Comparison of ENCODE assay signal across 15 cellular contexts in the genomic region with DNA sequence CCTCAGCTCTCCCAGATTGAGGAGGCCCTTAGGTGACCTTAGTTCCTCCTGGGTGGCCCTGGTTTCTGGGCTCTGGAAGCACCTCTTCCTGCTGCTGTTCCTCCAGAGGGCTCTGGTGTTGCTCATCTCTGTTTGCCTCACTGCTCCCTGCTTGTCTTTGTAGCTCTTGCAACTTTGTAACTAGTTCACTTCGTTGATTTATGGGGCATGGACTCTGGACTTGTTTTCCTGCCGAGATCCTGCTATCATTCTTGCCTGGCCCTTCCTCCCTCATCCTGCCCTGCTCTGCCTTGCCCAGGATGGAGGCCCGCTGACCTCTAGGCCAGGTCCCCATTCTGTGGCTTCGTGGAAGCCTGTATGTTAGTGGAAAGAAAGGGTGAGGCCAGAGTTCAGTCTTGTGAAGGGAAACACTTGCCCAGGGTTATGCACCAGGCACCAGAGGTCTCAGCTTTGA.
A peak's percentile ranks its signal among the peaks of the same experiment; 100 is the strongest.
DNase-seq lines count a peak whose midpoint lies in the region; ATAC-seq, FAIRE-seq and TF ChIP-seq lines count a peak whose summit lies in the region.
"Had no signal": no experiment of that assay in that cellular context is flagged by ENCODE, and none has a peak within 500 bp of the region (broad histone marks: within the 10 kb centered on the region; RNA-seq: fewer than 3 reads in every experiment).

No MANE protein-coding gene starts in this region.

- H3K9me3 ChIP-seq in Caco-2 (peaks cover 18% of the 10 kb centered on the region; the same call in 1 of the 2 replicates), small intestine (ENCODE audit: control insufficient read depth, low read depth) (no peaks in the 10 kb centered on the region)
- H3K9me3 ChIP-seq: HAP-1 had no signal

- H3K4me1 ChIP-seq in Caco-2, result peaks cover 17% of the 10 kb centered on the region
- H3K4me1 ChIP-seq in small intestine (ENCODE audit: control insufficient read depth in 2 of 2, insufficient read depth in 1 of 2, low read depth in 1 of 2, low read length in 1 of 2), result peaks cover 2 to 3% of the 10 kb centered on the region in 2 donors

- peaks cover 8% of the 10 kb centered on the region for H3K4me1 Mint-ChIP-seq in Caco-2 (ENCODE audit: low read depth, unreplicated experiment)
- H3K4me1 Mint-ChIP-seq: CD8-positive, alpha-beta memory T cell had no signal

- H3K9me3 Mint-ChIP-seq in Caco-2 (ENCODE audit: unreplicated experiment), result peaks cover 9% of the 10 kb centered on the region
- H3K9me3 Mint-ChIP-seq: CD8-positive, alpha-beta memory T cell had no signal

- DNase-seq in Caco-2, result no peak
- no peak for DNase-seq in RWPE1 (ENCODE audit: low spot score)
- DNase-seq in left colon, result no peak
- peak; percentile 87 for DNase-seq in small intestine
- no peak for DNase-seq in stimulated activated CD4-positive, alpha-beta T cell treated with anti-CD3 and anti-CD28 coated beads, Interleukin-15, amount 100 ng/mL, for 24 hours
- no peak for DNase-seq in iPS-NIHi7 (ENCODE audit: extremely low spot score)
- no peak for DNase-seq in activated naive CD4-positive, alpha-beta T cell (lab: John Stamatoyannopoulos, UW)
- DNase-seq in DMS114 treated with DMSO at 0.1 percent for 48 hours (lab: John Stamatoyannopoulos, UW; ENCODE audit: unreplicated experiment), result no peak
- DNase-seq: DMS53, NCI-H1092, NCI-H1694, NCI-H69 had no signal

- H3K36me3 ChIP-seq in Caco-2 (ENCODE audit: control insufficient read depth, insufficient read depth, low read length) (no peaks in the 10 kb centered on the region; the same call in 1 of the 2 replicates), small intestine (ENCODE audit: control insufficient read depth in 2 of 2, insufficient read depth in 2 of 2, low read length in 2 of 2) (no peaks in the 10 kb centered on the region)
- H3K36me3 ChIP-seq: HAP-1 had no signal

- no peaks in the 10 kb centered on the region for H3K27me3 ChIP-seq in Caco-2 (replicated peaks; ENCODE audit: control insufficient read depth, insufficient read depth, low read length)
- no peaks in the 10 kb centered on the region for H3K27me3 ChIP-seq in small intestine (ENCODE audit: control insufficient read depth in 2 of 2, insufficient read depth in 2 of 2, low read length in 2 of 2)

- H3K27ac ChIP-seq in RWPE1 (peak overlapping the region; percentile 11; the same call in 1 of the 2 replicates), small intestine (ENCODE audit: low read depth in 1 of 2, low read length in 1 of 2) (peak overlapping the region in 1 of 2 donors; percentile 38)

- H3K27me3 Mint-ChIP-seq in Caco-2 (ENCODE audit: insufficient read depth, unreplicated experiment), result no peaks in the 10 kb centered on the region

- CTCF ChIA-PET in Caco-2 (lab: Charles Lee), result no interaction called here
- CTCF ChIA-PET in RWPE1 (lab: Yijun Ruan, JAX), result no interaction called here

- BruUV-seq in Caco-2 (replicated peaks; lab: Mats Ljungman, UMichigan), result no TSS peak

- H3K4me3 Mint-ChIP-seq in Caco-2 (ENCODE audit: unreplicated experiment), result peak overlapping the region; percentile 12
- H3K4me3 Mint-ChIP-seq: CD8-positive, alpha-beta memory T cell had no signal

- WGBS in small intestine, 3 donors, result 27 to 62% (median 36%) methylated on average over 4 of the region's 4 CpGs

- no peak for FAIRE-seq in small intestine (lab: Jason Lieb, UNC)
- FAIRE-seq: GM19239 had no signal

- intact Hi-C loops in Caco-2 (cut with micrococcal nuclease; ENCODE audit: unreplicated experiment) (no loop called here), left colon (cut with DNase I, micrococcal nuclease) (no loop called here)

- peak; percentile 94 for ATAC-seq in left colon

- peaks cover 8% of the 10 kb centered on the region for H3K36me3 Mint-ChIP-seq in Caco-2 (ENCODE audit: insufficient read depth, unreplicated experiment)
- H3K36me3 Mint-ChIP-seq: CD8-positive, alpha-beta memory T cell had no signal

- H3K27ac Mint-ChIP-seq in Caco-2 (ENCODE audit: unreplicated experiment), result peak overlapping the region; percentile 21
- H3K27ac Mint-ChIP-seq: CD8-positive, alpha-beta memory T cell had no signal

- TF ChIP-seq CTCF in Caco-2 (IDR thresholded peaks at IDR 0.05; ENCODE audit: insufficient read depth in 1 of 2, low read depth in 1 of 2, low read length in 1 of 2, severe bottlenecking in 1 of 2, unreplicated experiment in 1 of 2) (no peak), RWPE1 (conservative IDR thresholded peaks at IDR 0.05; ENCODE audit: low read depth) (no peak)

- H3K4me3 ChIP-seq in Caco-2 (ENCODE audit: low read depth, low read length), result no peak overlapping the region
- H3K4me3 ChIP-seq in small intestine (ENCODE audit: low read depth in 1 of 2, low read length in 2 of 2), result no peak overlapping the region
- H3K4me3 ChIP-seq: HAP-1 had no signal

- POLR2A ChIA-PET in Caco-2 (lab: Charles Lee), result no interaction called here
- POLR2A ChIA-PET in RWPE1 (lab: Yijun Ruan, JAX; ENCODE audit: low non-redundant PET), result no interaction called here
